Comparison of ENCODE assay signal across 17 cellular contexts in the genomic region with DNA sequence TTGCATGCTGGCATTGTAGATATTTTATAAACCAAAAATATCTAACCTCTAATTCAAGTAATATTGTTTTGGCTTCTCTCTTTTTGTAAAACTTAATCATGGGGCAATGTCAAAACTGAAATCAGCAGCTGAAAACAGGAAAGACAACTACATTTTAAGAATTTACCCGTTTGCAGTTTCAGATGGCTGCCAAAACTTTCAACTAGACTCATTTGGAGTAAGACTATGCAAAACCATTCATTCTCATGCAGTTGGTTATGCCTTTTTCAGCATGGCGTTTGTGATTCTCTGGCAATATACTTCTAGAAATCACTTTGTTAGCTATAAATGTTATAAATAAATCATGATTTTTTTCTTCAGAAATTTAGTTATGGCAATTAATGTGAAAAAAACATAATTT.
DNase-seq lines count a peak whose midpoint lies in the region; ATAC-seq and TF ChIP-seq lines count a peak whose summit lies in the region.
"Had no signal": no experiment of that assay in that cellular context is flagged by ENCODE, and none has a peak within 500 bp of the region (broad histone marks: within the 10 kb centered on the region; RNA-seq: fewer than 3 reads in every experiment).

No MANE protein-coding gene starts in this region.

- intact Hi-C loops in prostate gland (cut with DNase I): loop anchor here (10.0 kb wide), 3 partner anchors 98 to 148 kb away; a partner anchor contains a TSS

- H3K4me1 ChIP-seq in prostate gland (replicated peaks): no peaks in the 10 kb centered on the region

- 39% methylated on average over 2 of the region's 2 CpGs for WGBS in prostate gland

- no peak for TF ChIP-seq POLR2A in prostate gland (IDR thresholded peaks at IDR 0.05)

- no peaks in the 10 kb centered on the region for H3K36me3 ChIP-seq in prostate gland
- H3K36me3 ChIP-seq: thoracic aorta had no signal

- no peaks in the 10 kb centered on the region for H3K27me3 ChIP-seq in prostate gland (replicated peaks; ENCODE audit: insufficient read depth)

- ATAC-seq in GM19328 (IDR thresholded peaks at IDR 0.05; ENCODE audit: unreplicated experiment): peak; percentile 75
- peak; percentile 81 for ATAC-seq in HG02623 (IDR thresholded peaks at IDR 0.05; ENCODE audit: unreplicated experiment)
- ATAC-seq in HG03196 (IDR thresholded peaks at IDR 0.05; ENCODE audit: unreplicated experiment): peak; percentile 80
- ATAC-seq: left cardiac atrium had no signal

- H3K9me3 ChIP-seq in prostate gland: no peaks in the 10 kb centered on the region

- peak; percentile 75 for DNase-seq in GM12865 (ENCODE audit: low read depth)
- no peak for DNase-seq in prostate gland (ENCODE audit: low spot score)
- no peak for DNase-seq in stimulated activated naive CD4-positive, alpha-beta T cell (lab: John Stamatoyannopoulos, UW)
- DNase-seq in NCI-H2029 treated with DMSO at 0.1 percent for 48 hours (lab: John Stamatoyannopoulos, UW): no peak
- no peak for DNase-seq in NOMO-1 treated with DMSO at 0.1 percent for 48 hours (lab: John Stamatoyannopoulos, UW; ENCODE audit: unreplicated experiment)
- DNase-seq: activated CD4-positive, alpha-beta T cell treated with anti-CD3 and anti-CD28 coated beads for 4 hours; activated effector memory CD4-positive, alpha-beta T cell treated with anti-CD3 and anti-CD28 coated beads, Interleukin-2, amount 50 U/mL, for 16 hours; glutamatergic neuron; GOT3; IMR-90; left cardiac atrium; NCI-H2029; SW 1271 had no signal

- no peak for TF ChIP-seq CTCF in GM12865 (IDR thresholded peaks at IDR 0.05; ENCODE audit: insufficient read depth, low read depth, low read length, missing control alignments)
- no peak for TF ChIP-seq CTCF in prostate gland (IDR thresholded peaks at IDR 0.05)

- H3K4me3 ChIP-seq in GM12865 (ENCODE audit: low read depth, low read length) (no peak overlapping the region), prostate gland (no peak overlapping the region)
- H3K4me3 ChIP-seq: thoracic aorta had no signal

- no peak overlapping the region for H3K27ac ChIP-seq in prostate gland
- H3K27ac ChIP-seq: thoracic aorta had no signal
